Comparison of ENCODE assay signal across 2 cellular contexts in genomic region chr2:235609321-235609720, GRCh38.
TF ChIP-seq lines count a peak whose summit lies in the region.

No MANE protein-coding gene starts in this region.

TF ChIP-seq in H1, 55 proteins besides CTCF, POLR2A, EP300 and RAD21:
- TF ChIP-seq RFX5 (IDR thresholded peaks at IDR 0.05; ENCODE audit: borderline replicate concordance, low read depth, low read length) (no peak), E2F6 (IDR thresholded peaks at IDR 0.05) (0 out of 2 replicates have a peak, but pooled peaks have one; percentile 39), JUND (IDR thresholded peaks at IDR 0.05; ENCODE audit: low read length) (no peak)

TF ChIP-seq in HepG2, 621 proteins besides CTCF, POLR2A, EP300 and RAD21:
- TF ChIP-seq MLLT10 (CRISPR knock-in tag; IDR thresholded peaks at IDR 0.05), result no peak
